3 cellular contexts compared by ENCODE assay signal in the genomic region with DNA sequence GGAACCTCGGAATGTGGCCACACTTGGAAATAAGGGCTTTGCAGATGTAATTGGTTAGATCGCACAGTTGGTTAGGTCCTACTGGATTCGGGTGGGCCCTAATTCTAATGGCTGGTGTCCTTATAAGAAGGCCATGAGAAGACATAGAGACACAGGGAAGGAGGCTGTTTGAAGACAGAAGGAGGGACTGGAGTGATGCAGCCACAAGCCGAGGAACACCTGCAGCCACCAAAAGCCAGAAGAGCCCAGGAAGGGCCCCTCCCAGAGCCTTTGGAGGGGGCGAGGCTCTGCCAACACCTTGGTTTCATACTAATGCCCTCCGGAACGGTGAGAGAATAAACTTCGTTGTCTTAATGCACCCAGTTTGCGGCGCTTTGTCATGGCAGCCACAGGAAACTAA.
TF ChIP-seq lines count a peak whose summit lies in the region.

No MANE protein-coding gene starts in this region.

TF ChIP-seq in SK-N-SH, 30 proteins besides CTCF, POLR2A, EP300 and RAD21 (continues in another document):
- TF ChIP-seq, protein P1, sequence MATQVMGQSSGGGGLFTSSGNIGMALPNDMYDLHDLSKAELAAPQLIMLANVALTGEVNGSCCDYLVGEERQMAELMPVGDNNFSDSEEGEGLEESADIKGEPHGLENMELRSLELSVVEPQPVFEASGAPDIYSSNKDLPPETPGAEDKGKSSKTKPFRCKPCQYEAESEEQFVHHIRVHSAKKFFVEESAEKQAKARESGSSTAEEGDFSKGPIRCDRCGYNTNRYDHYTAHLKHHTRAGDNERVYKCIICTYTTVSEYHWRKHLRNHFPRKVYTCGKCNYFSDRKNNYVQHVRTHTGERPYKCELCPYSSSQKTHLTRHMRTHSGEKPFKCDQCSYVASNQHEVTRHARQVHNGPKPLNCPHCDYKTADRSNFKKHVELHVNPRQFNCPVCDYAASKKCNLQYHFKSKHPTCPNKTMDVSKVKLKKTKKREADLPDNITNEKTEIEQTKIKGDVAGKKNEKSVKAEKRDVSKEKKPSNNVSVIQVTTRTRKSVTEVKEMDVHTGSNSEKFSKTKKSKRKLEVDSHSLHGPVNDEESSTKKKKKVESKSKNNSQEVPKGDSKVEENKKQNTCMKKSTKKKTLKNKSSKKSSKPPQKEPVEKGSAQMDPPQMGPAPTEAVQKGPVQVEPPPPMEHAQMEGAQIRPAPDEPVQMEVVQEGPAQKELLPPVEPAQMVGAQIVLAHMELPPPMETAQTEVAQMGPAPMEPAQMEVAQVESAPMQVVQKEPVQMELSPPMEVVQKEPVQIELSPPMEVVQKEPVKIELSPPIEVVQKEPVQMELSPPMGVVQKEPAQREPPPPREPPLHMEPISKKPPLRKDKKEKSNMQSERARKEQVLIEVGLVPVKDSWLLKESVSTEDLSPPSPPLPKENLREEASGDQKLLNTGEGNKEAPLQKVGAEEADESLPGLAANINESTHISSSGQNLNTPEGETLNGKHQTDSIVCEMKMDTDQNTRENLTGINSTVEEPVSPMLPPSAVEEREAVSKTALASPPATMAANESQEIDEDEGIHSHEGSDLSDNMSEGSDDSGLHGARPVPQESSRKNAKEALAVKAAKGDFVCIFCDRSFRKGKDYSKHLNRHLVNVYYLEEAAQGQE (IDR thresholded peaks at IDR 0.05; ENCODE audit: low read depth, low read length), result no peak
- TF ChIP-seq YY1 (IDR thresholded peaks at IDR 0.05; ENCODE audit: low read depth) (no peak), SIN3A (IDR thresholded peaks at IDR 0.05; ENCODE audit: borderline replicate concordance, low read depth, low read length) (no peak), MEF2A (IDR thresholded peaks at IDR 0.05; ENCODE audit: borderline replicate concordance, low read depth) (no peak), RXRA (IDR thresholded peaks at IDR 0.05; ENCODE audit: borderline replicate concordance, low read depth) (no peak), ELF1 (IDR thresholded peaks at IDR 0.05) (no peak), TCF12 (IDR thresholded peaks at IDR 0.05) (no peak), TAF1 (IDR thresholded peaks at IDR 0.05; ENCODE audit: borderline replicate concordance, low read depth, low read length) (no peak), SMC3 (IDR thresholded peaks at IDR 0.05; ENCODE audit: low read depth, low read length) (no peak), RCOR1 (IDR thresholded peaks at IDR 0.05; ENCODE audit: low read length) (no peak), FOXM1 (IDR thresholded peaks at IDR 0.05; ENCODE audit: low read depth) (no peak), EZH2phosphoT487 (IDR thresholded peaks at IDR 0.05; ENCODE audit: borderline replicate concordance, low read depth) (no peak)
- TF ChIP-seq, protein P2, sequence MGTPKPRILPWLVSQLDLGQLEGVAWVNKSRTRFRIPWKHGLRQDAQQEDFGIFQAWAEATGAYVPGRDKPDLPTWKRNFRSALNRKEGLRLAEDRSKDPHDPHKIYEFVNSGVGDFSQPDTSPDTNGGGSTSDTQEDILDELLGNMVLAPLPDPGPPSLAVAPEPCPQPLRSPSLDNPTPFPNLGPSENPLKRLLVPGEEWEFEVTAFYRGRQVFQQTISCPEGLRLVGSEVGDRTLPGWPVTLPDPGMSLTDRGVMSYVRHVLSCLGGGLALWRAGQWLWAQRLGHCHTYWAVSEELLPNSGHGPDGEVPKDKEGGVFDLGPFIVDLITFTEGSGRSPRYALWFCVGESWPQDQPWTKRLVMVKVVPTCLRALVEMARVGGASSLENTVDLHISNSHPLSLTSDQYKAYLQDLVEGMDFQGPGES (IDR thresholded peaks at IDR 0.05; ENCODE audit: low read depth, low read length), result no peak
- TF ChIP-seq, protein P3, sequence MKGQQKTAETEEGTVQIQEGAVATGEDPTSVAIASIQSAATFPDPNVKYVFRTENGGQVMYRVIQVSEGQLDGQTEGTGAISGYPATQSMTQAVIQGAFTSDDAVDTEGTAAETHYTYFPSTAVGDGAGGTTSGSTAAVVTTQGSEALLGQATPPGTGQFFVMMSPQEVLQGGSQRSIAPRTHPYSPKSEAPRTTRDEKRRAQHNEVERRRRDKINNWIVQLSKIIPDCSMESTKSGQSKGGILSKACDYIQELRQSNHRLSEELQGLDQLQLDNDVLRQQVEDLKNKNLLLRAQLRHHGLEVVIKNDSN (IDR thresholded peaks at IDR 0.05; ENCODE audit: borderline replicate concordance, low read depth), result no peak

TF ChIP-seq in SK-N-SH treated with all-trans-retinoic acid at 6 μM for 48 hours, 23 proteins besides CTCF, POLR2A, EP300 and RAD21:
- no peak for TF ChIP-seq ISL1 (CRISPR knock-in tag; IDR thresholded peaks at IDR 0.05)
- TF ChIP-seq PPARA (CRISPR knock-in tag; IDR thresholded peaks at IDR 0.05; ENCODE audit: borderline replicate concordance), result no peak
- TF ChIP-seq ZNF70 (CRISPR knock-in tag; IDR thresholded peaks at IDR 0.05), result no peak
- no peak for TF ChIP-seq ZNF565 (CRISPR knock-in tag; conservative IDR thresholded peaks at IDR 0.05; ENCODE audit: low read depth)
- TF ChIP-seq TCF4 (CRISPR knock-in tag; IDR thresholded peaks at IDR 0.05; ENCODE audit: borderline replicate concordance), result no peak
- no peak for TF ChIP-seq ESRRG (CRISPR knock-in tag; IDR thresholded peaks at IDR 0.05)
- no peak for TF ChIP-seq BACH2 (CRISPR knock-in tag; IDR thresholded peaks at IDR 0.05; ENCODE audit: borderline replicate concordance)
- TF ChIP-seq, protein P4, sequence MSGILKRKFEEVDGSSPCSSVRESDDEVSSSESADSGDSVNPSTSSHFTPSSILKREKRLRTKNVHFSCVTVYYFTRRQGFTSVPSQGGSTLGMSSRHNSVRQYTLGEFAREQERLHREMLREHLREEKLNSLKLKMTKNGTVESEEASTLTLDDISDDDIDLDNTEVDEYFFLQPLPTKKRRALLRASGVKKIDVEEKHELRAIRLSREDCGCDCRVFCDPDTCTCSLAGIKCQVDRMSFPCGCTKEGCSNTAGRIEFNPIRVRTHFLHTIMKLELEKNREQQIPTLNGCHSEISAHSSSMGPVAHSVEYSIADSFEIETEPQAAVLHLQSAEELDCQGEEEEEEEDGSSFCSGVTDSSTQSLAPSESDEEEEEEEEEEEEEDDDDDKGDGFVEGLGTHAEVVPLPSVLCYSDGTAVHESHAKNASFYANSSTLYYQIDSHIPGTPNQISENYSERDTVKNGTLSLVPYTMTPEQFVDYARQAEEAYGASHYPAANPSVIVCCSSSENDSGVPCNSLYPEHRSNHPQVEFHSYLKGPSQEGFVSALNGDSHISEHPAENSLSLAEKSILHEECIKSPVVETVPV (CRISPR knock-in tag; IDR thresholded peaks at IDR 0.05), result no peak
- no peak for TF ChIP-seq TOX (CRISPR knock-in tag; IDR thresholded peaks at IDR 0.05; ENCODE audit: borderline replicate concordance)
- TF ChIP-seq GLIS3 (CRISPR knock-in tag; IDR thresholded peaks at IDR 0.05), result no peak

TF ChIP-seq in HepG2, 621 proteins besides CTCF, POLR2A, EP300 and RAD21:
- TF ChIP-seq ZNF772 (CRISPR knock-in tag; IDR thresholded peaks at IDR 0.05), result no peak
- no peak for TF ChIP-seq CREM (IDR thresholded peaks at IDR 0.05)
- no peak for TF ChIP-seq CREM (CRISPR knock-in tag; IDR thresholded peaks at IDR 0.05)
- no peak for TF ChIP-seq SMC3 (IDR thresholded peaks at IDR 0.05; ENCODE audit: low read length)
- TF ChIP-seq ZNF180 (CRISPR knock-in tag; IDR thresholded peaks at IDR 0.05; ENCODE audit: borderline replicate concordance, low read depth), result no peak
- TF ChIP-seq FOXC1 (CRISPR knock-in tag; IDR thresholded peaks at IDR 0.05; ENCODE audit: borderline replicate concordance), result no peak
- TF ChIP-seq, protein P5, sequence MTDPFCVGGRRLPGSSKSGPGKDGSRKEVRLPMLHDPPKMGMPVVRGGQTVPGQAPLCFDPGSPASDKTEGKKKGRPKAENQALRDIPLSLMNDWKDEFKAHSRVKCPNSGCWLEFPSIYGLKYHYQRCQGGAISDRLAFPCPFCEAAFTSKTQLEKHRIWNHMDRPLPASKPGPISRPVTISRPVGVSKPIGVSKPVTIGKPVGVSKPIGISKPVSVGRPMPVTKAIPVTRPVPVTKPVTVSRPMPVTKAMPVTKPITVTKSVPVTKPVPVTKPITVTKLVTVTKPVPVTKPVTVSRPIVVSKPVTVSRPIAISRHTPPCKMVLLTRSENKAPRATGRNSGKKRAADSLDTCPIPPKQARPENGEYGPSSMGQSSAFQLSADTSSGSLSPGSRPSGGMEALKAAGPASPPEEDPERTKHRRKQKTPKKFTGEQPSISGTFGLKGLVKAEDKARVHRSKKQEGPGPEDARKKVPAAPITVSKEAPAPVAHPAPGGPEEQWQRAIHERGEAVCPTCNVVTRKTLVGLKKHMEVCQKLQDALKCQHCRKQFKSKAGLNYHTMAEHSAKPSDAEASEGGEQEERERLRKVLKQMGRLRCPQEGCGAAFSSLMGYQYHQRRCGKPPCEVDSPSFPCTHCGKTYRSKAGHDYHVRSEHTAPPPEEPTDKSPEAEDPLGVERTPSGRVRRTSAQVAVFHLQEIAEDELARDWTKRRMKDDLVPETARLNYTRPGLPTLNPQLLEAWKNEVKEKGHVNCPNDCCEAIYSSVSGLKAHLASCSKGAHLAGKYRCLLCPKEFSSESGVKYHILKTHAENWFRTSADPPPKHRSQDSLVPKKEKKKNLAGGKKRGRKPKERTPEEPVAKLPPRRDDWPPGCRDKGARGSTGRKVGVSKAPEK (CRISPR knock-in tag; IDR thresholded peaks at IDR 0.05; ENCODE audit: borderline replicate concordance), result no peak
- no peak for TF ChIP-seq ZNF788 (CRISPR knock-in tag; IDR thresholded peaks at IDR 0.05; ENCODE audit: borderline replicate concordance)
- no peak for TF ChIP-seq CC2D1A (CRISPR knock-in tag; IDR thresholded peaks at IDR 0.05)
- TF ChIP-seq TARDBP (CRISPR knock-in tag; IDR thresholded peaks at IDR 0.05), result no peak
- no peak for TF ChIP-seq GLI4 (CRISPR knock-in tag; IDR thresholded peaks at IDR 0.05; ENCODE audit: borderline replicate concordance)
- TF ChIP-seq, protein P1 (IDR thresholded peaks at IDR 0.05; ENCODE audit: borderline replicate concordance in 1 of 2, low read depth in 1 of 2, low read length in 2 of 2), result no peak
- TF ChIP-seq, protein P6, sequence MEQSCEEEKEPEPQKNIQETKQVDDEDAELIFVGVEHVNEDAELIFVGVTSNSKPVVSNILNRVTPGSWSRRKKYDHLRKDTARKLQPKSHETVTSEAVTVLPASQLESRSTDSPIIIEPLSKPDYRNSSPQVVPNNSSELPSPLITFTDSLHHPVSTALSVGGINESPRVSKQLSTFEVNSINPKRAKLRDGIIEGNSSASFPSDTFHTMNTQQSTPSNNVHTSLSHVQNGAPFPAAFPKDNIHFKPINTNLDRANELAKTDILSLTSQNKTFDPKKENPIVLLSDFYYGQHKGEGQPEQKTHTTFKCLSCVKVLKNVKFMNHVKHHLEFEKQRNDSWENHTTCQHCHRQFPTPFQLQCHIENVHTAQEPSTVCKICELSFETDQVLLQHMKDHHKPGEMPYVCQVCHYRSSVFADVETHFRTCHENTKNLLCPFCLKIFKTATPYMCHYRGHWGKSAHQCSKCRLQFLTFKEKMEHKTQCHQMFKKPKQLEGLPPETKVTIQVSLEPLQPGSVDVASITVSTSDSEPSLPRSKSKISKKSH (CRISPR knock-in tag; IDR thresholded peaks at IDR 0.05; ENCODE audit: borderline replicate concordance), result no peak
- TF ChIP-seq ETV6 (CRISPR knock-in tag; conservative IDR thresholded peaks at IDR 0.05), result no peak
- no peak for TF ChIP-seq ADNP (CRISPR knock-in tag; IDR thresholded peaks at IDR 0.05)
- no peak for TF ChIP-seq ZFYVE20 (CRISPR knock-in tag; IDR thresholded peaks at IDR 0.05; ENCODE audit: borderline replicate concordance, low read depth)
- no peak for TF ChIP-seq GPN1 (CRISPR knock-in tag; IDR thresholded peaks at IDR 0.05; ENCODE audit: borderline replicate concordance)
- no peak for TF ChIP-seq DMAP1 (CRISPR knock-in tag; IDR thresholded peaks at IDR 0.05)
- no peak for TF ChIP-seq TEAD2 (CRISPR knock-in tag; IDR thresholded peaks at IDR 0.05)
- TF ChIP-seq, protein P7, sequence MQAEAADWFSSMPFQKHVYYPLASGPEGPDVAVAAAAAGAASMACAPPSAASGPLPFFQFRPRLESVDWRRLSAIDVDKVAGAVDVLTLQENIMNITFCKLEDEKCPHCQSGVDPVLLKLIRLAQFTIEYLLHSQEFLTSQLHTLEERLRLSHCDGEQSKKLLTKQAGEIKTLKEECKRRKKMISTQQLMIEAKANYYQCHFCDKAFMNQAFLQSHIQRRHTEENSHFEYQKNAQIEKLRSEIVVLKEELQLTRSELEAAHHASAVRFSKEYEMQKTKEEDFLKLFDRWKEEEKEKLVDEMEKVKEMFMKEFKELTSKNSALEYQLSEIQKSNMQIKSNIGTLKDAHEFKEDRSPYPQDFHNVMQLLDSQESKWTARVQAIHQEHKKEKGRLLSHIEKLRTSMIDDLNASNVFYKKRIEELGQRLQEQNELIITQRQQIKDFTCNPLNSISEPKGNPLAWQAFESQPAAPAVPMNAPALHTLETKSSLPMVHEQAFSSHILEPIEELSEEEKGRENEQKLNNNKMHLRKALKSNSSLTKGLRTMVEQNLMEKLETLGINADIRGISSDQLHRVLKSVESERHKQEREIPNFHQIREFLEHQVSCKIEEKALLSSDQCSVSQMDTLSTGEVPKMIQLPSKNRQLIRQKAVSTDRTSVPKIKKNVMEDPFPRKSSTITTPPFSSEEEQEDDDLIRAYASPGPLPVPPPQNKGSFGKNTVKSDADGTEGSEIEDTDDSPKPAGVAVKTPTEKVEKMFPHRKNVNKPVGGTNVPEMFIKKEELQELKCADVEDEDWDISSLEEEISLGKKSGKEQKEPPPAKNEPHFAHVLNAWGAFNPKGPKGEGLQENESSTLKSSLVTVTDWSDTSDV (CRISPR knock-in tag; IDR thresholded peaks at IDR 0.05), result no peak
